Comparison of ENCODE assay signal across 8 cellular contexts in the genomic region with DNA sequence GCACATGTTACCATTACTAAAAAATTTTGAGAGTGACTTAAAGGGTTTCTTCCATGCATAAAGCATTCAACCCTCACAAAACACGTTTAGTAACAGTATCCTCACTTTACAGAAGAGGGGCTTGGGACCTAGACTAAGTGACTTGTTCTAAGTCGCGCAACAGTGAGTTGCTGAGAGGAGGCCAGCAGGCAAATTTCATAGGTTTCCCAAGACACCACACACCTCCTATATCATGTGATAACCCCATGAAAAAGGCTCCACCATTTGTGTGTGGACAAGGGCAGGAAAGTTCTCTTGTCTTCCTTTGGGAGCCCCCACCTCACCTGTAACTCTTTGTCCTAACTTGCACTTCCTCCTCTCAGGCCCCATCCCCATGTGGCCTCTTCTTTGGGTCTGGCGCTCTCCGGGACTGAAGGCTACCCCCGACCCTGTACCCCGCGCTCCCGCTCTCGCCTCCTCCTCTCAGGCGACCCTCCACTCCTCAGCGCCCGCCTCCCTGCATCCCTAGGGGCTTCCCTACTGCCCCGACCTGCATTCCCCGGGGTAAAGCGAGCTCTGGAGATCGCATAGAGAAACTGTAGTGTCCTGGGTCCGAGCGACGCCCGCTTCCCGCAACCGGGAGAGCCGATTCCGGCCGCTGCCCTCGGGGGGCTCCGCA. TPM values are rescaled to one million over a fixed set of nuclear protein-coding genes. Genes with fewer than 3 reads are reported as not detected.
DNase-seq lines count a peak whose midpoint lies in the region; ATAC-seq and TF ChIP-seq lines count a peak whose summit lies in the region.

No MANE protein-coding gene starts in this region.

- H3K4me3 Mint-ChIP-seq in activated CD4-positive, alpha-beta T cell treated with anti-CD3 and anti-CD28 coated beads for 36 hours: peak overlapping the region; percentile 95

- intact Hi-C loops in activated CD4-positive, alpha-beta T cell treated with anti-CD3 and anti-CD28 coated beads for 36 hours (cut with DNase I, micrococcal nuclease): loop anchor here (5.0 kb wide), 5 partner anchors 469 to 1176 kb away; partner anchors contain the start of genes AGPAT1 (in 2 of the 2), RNF5 (in 2 of the 2), CSNK2B (in 1 of the 2) and LY6G5B (in 1 of the 2)
- intact Hi-C loops in psoas muscle (cut with DNase I): no loop called here

- H3K4me1 ChIP-seq in RWPE2 (ENCODE audit: insufficient read depth, poor library complexity, severe bottlenecking): peaks cover 4% of the 10 kb centered on the region
- H3K4me1 ChIP-seq in psoas muscle: peaks cover 4% of the 10 kb centered on the region

- H3K4me1 Mint-ChIP-seq in activated CD4-positive, alpha-beta T cell treated with anti-CD3 and anti-CD28 coated beads for 36 hours: peaks cover 64% of the 10 kb centered on the region

- no peak for ATAC-seq in activated CD4-positive, alpha-beta T cell treated with anti-CD3 and anti-CD28 coated beads for 36 hours
- ATAC-seq in RWPE2 (ENCODE audit: low read depth) (no peak), psoas muscle (no peak), GM21825 (IDR thresholded peaks at IDR 0.05; ENCODE audit: unreplicated experiment) (no peak)

- POLR2A ChIA-PET in activated CD4-positive, alpha-beta T cell treated with anti-CD3 and anti-CD28 coated beads for 36 hours (lab: Charles Lee): interaction anchor here (1.1 to 3.6 kb wide), 4 partner anchors 11 to 480 kb away, joined by 3 to 69 read pairs (median 34); partner anchors contain the start of genes HSD17B8, PSMB9 and TAP1

- no peaks in the 10 kb centered on the region for H3K9me3 Mint-ChIP-seq in activated CD4-positive, alpha-beta T cell treated with anti-CD3 and anti-CD28 coated beads for 36 hours (ENCODE audit: low read depth)

- peaks cover 42% of the 10 kb centered on the region for H3K36me3 ChIP-seq in RWPE2 (ENCODE audit: low read depth)
- peaks cover 0 to 38% of the 10 kb centered on the region in 2 donors for H3K36me3 ChIP-seq in psoas muscle (ENCODE audit: insufficient read depth in 1 of 2, low read depth in 1 of 2)

- H3K9me3 ChIP-seq in RWPE2 (ENCODE audit: severe bottlenecking): no peaks in the 10 kb centered on the region
- no peaks in the 10 kb centered on the region for H3K9me3 ChIP-seq in psoas muscle

- DNase-seq in activated CD4-positive, alpha-beta T cell treated with anti-CD3 and anti-CD28 coated beads for 36 hours: no peak
- DNase-seq in activated CD4-positive, alpha-beta T cell treated with anti-CD3 and anti-CD28 coated beads for 48 hours: no peak
- no peak for DNase-seq in RWPE2 (ENCODE audit: low spot score)
- DNase-seq in fibroblast of mammary gland (ENCODE audit: low read depth): peak; percentile 7
- DNase-seq in psoas muscle: peak; percentile 27 to 70
- DNase-seq in putamen (ENCODE audit: low spot score): no peak
- no peak for DNase-seq in HPDE6-E6E7 (ENCODE audit: extremely low spot score)

- H3K27me3 Mint-ChIP-seq in activated CD4-positive, alpha-beta T cell treated with anti-CD3 and anti-CD28 coated beads for 36 hours: no peaks in the 10 kb centered on the region

- peak overlapping the region; percentile 97 for H3K27ac Mint-ChIP-seq in activated CD4-positive, alpha-beta T cell treated with anti-CD3 and anti-CD28 coated beads for 36 hours

- 8 to 10% (median 10%) methylated on average over 24 to 28 of the region's 28 CpGs for WGBS in psoas muscle, 3 donors

- peaks cover 89% of the 10 kb centered on the region for H3K36me3 Mint-ChIP-seq in activated CD4-positive, alpha-beta T cell treated with anti-CD3 and anti-CD28 coated beads for 36 hours (ENCODE audit: low read depth)

- H3K4me3 ChIP-seq in RWPE2 (ENCODE audit: severe bottlenecking): peak overlapping the region; percentile 62
- H3K4me3 ChIP-seq in fibroblast of mammary gland (ENCODE audit: control insufficient read depth, low read depth, low read length): peak overlapping the region; percentile 74
- H3K4me3 ChIP-seq in psoas muscle: peak overlapping the region; percentile 69

- no peak for TF ChIP-seq CTCF in RWPE2 (IDR thresholded peaks at IDR 0.05; ENCODE audit: poor library complexity, severe bottlenecking)
- no peak for TF ChIP-seq CTCF in fibroblast of mammary gland (conservative IDR thresholded peaks at IDR 0.05; ENCODE audit: control insufficient read depth, insufficient read depth, low read depth, low read length)
- no peak for TF ChIP-seq CTCF in psoas muscle (IDR thresholded peaks at IDR 0.05)

- H3K27me3 ChIP-seq in RWPE2 (ENCODE audit: insufficient read depth, poor library complexity, severe bottlenecking): no peaks in the 10 kb centered on the region
- H3K27me3 ChIP-seq in psoas muscle (ENCODE audit: insufficient read depth in 3 of 3, low read length in 2 of 3): no peaks in the 10 kb centered on the region

- H3K27ac ChIP-seq in RWPE2 (ENCODE audit: poor library complexity, severe bottlenecking) (peak overlapping the region; percentile 50), psoas muscle (peak overlapping the region; percentile 74)

- CTCF ChIA-PET in activated CD4-positive, alpha-beta T cell treated with anti-CD3 and anti-CD28 coated beads for 36 hours (lab: Charles Lee): interaction anchor here (0.6 to 10.8 kb wide), 5 partner anchors 13 to 143 kb away, joined by 3 to 253 read pairs (median 5); partner anchors contain the start of genes PSMB9 and TAP1

RNA-seq across cellular contexts. Expression of gene PSMB8, which starts 0.4 kb away (rescaled TPM):
- 100 to 1,000 TPM; 238 to 338 TPM for total RNA-seq in activated CD4-positive, alpha-beta T cell treated with anti-CD3 and anti-CD28 coated beads for 36 hours
- total RNA-seq in psoas muscle: 10 to 100 TPM in 3 of 4 donors, 1 to 10 TPM in 1; 7.0 to 10.8 (median 10.2) TPM
- polyA plus RNA-seq in psoas muscle: 10 to 100 TPM in 2 of 3 donors, 1 to 10 TPM in 1; 7.7 to 19.2 (median 14.2) TPM

RNA-seq across cellular contexts. Expression of gene TAP2, which starts 4.9 kb away (rescaled TPM):
- 100 to 1,000 TPM in 1 of 2 experiments, 10 to 100 TPM in 1; 96.4 to 150 TPM for total RNA-seq in activated CD4-positive, alpha-beta T cell treated with anti-CD3 and anti-CD28 coated beads for 36 hours
- 10 to 100 TPM; 13.6 to 18.5 (median 16.5) TPM for total RNA-seq in psoas muscle
- polyA plus RNA-seq in psoas muscle: 10 to 100 TPM in 1 of 3 donors, 1 to 10 TPM in 2; 7.6 to 16.6 (median 7.7) TPM

RNA-seq across cellular contexts. Expression of gene TAP1, which starts 10.1 kb away (rescaled TPM):
- 100 to 1,000 TPM; 191 to 255 TPM for total RNA-seq in activated CD4-positive, alpha-beta T cell treated with anti-CD3 and anti-CD28 coated beads for 36 hours
- total RNA-seq in psoas muscle: 10 to 100 TPM; 14.1 to 23.5 (median 16.8) TPM
- polyA plus RNA-seq in psoas muscle: 10 to 100 TPM; 15.2 to 21.7 (median 17.7) TPM

RNA-seq across cellular contexts. Expression of gene PSMB9, which starts 10.5 kb away (rescaled TPM):
- total RNA-seq in activated CD4-positive, alpha-beta T cell treated with anti-CD3 and anti-CD28 coated beads for 36 hours: 100 to 1,000 TPM; 210 to 282 TPM
- total RNA-seq in psoas muscle: 10 to 100 TPM in 2 of 4 donors, 1 to 10 TPM in 2; 6.6 to 10.5 (median 10.0) TPM
- polyA plus RNA-seq in psoas muscle: 10 to 100 TPM in 2 of 3 donors, 1 to 10 TPM in 1; 8.0 to 18.0 (median 13.2) TPM

RNA-seq across cellular contexts. Expression of gene HLA-DOB, which starts 26.6 kb away (rescaled TPM):
- 1 to 10 TPM; 1.5 to 1.6 TPM for total RNA-seq in activated CD4-positive, alpha-beta T cell treated with anti-CD3 and anti-CD28 coated beads for 36 hours
- total RNA-seq in psoas muscle: under 1 TPM in 1 of 4 donors, not detected in 3; 0.21 TPM
- polyA plus RNA-seq in psoas muscle: under 1 TPM; 0.10 to 0.25 (median 0.18) TPM

Comparison
In these comparisons a context has a peak if more than half of its experiments do, and no peak if none do; other contexts are left out.
1. DNase-seq: peak in fibroblast of mammary gland (single experiment) and psoas muscle (2 of 2); none in activated CD4-positive, alpha-beta T cell treated with anti-CD3 and anti-CD28 coated beads for 36 hours (single experiment), activated CD4-positive, alpha-beta T cell treated with anti-CD3 and anti-CD28 coated beads for 48 hours (single experiment), RWPE2 (single experiment), putamen (single experiment) and HPDE6-E6E7 (single experiment).
2. RNA of gene PSMB8, which starts 0.4 kb away (total RNA-seq): 238 to 338 TPM in activated CD4-positive, alpha-beta T cell treated with anti-CD3 and anti-CD28 coated beads for 36 hours; 7.0 to 10.8 TPM in psoas muscle; every median in the first group is over 10 times any median in the second.
3. RNA of gene TAP2, which starts 4.9 kb away (total RNA-seq): 96.4 to 150 TPM in activated CD4-positive, alpha-beta T cell treated with anti-CD3 and anti-CD28 coated beads for 36 hours; 13.6 to 18.5 TPM in psoas muscle; every median in the first group is over 4 times any median in the second.
4. RNA of gene TAP1, which starts 10.1 kb away (total RNA-seq): 191 to 255 TPM in activated CD4-positive, alpha-beta T cell treated with anti-CD3 and anti-CD28 coated beads for 36 hours; 14.1 to 23.5 TPM in psoas muscle; every median in the first group is over 4 times any median in the second.
5. intact Hi-C loops: an anchor here in activated CD4-positive, alpha-beta T cell treated with anti-CD3 and anti-CD28 coated beads for 36 hours (5.0 kb wide); none called in psoas muscle.
6. Peak in every context shown above with its lines, with median percentiles within 50 percentile points of each other: H3K4me3 ChIP-seq.